ENCODE assay signal across 8 cellular contexts in the genomic region with DNA sequence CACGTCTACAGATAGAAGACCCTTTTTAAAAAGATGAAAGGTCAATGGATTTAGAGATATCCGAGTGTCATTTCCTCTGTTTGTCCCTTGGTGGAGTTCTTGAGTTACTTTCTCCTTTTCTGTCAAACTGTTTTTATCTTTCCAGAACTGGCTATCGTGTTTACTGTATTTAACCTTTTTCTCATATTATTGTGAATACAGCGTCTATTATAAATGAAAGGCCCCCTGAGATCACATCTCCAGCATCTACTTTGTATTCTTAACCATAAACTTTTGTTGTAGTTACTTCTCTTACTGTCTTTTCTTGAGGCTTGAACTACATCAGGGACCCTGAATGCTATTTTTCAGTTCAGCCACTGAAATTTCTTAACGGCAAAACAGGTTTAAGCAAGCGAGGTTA. TPM values are rescaled to one million over a fixed set of nuclear protein-coding genes. Genes with fewer than 3 reads are reported as not detected.
DNase-seq lines count a peak whose midpoint lies in the region; ATAC-seq, FAIRE-seq and TF ChIP-seq lines count a peak whose summit lies in the region.

No MANE protein-coding gene starts in this region.

- H3K79me2 ChIP-seq in Loucy (ENCODE audit: insufficient read depth, low read length), result no peaks in the 10 kb centered on the region
- H3K79me2 ChIP-seq in astrocyte (ENCODE audit: insufficient read depth, low read length), result no peaks in the 10 kb centered on the region
- H3K79me2 ChIP-seq in HepG2 (ENCODE audit: insufficient read depth, low read length), result no peaks in the 10 kb centered on the region

- in situ Hi-C loops in HepG2 (cut with HindIII; ENCODE audit: extremely low pct_ligation_motif_present, low pct_unique_long_range_greater_than_20kb), result no loop called here

- H3K36me3 ChIP-seq in Loucy (ENCODE audit: insufficient read depth, low read length) (no peaks in the 10 kb centered on the region), astrocyte (ENCODE audit: insufficient read depth, low read length) (no peaks in the 10 kb centered on the region), HepG2 (replicated peaks in 1 of 2; ENCODE audit: control insufficient read depth in 1 of 2, insufficient read depth in 2 of 2, low read length in 2 of 2) (no peaks in the 10 kb centered on the region)

- H4K20me1 ChIP-seq in Loucy (ENCODE audit: insufficient read depth, low read length, poor library complexity, severe bottlenecking), result no peaks in the 10 kb centered on the region
- no peaks in the 10 kb centered on the region for H4K20me1 ChIP-seq in astrocyte (ENCODE audit: insufficient read depth, low read length)
- no peaks in the 10 kb centered on the region for H4K20me1 ChIP-seq in HepG2 (ENCODE audit: insufficient read depth, low read length)

- CTCF ChIA-PET in HepG2 (lab: Yijun Ruan, JAX; ENCODE audit: low intra/inter-chr PET ratio, low total read pairs), result no interaction called here

- TF ChIP-seq RAD21 in HepG2 (CRISPR knock-in tag; IDR thresholded peaks at IDR 0.05), result no peak

- peak overlapping the region; percentile 51 for H3K27ac Mint-ChIP-seq in astrocyte (ENCODE audit: unreplicated experiment)

- FAIRE-seq in astrocyte (lab: Jason Lieb, UNC) (no peak), HepG2 (lab: Jason Lieb, UNC) (no peak)

- H3K27ac ChIP-seq in astrocyte (ENCODE audit: low read depth, low read length), result no peak overlapping the region
- no peak overlapping the region for H3K27ac ChIP-seq in HepG2 (ENCODE audit: extremely low read length, insufficient read depth, low read length)

- no peaks in the 10 kb centered on the region for H3K27me3 Mint-ChIP-seq in astrocyte (ENCODE audit: low read depth, unreplicated experiment)

- H3K9me3 ChIP-seq in Loucy (ENCODE audit: insufficient read depth, low read depth, low read length) (no peaks in the 10 kb centered on the region), astrocyte (ENCODE audit: insufficient read depth, low read depth, low read length) (no peaks in the 10 kb centered on the region), HepG2 (ENCODE audit: low read length) (no peaks in the 10 kb centered on the region)

- TF ChIP-seq EP300 in HepG2 (IDR thresholded peaks at IDR 0.05; ENCODE audit: low read depth in 2 of 2, low read length in 2 of 2) (no peak), HepG2 (CRISPR knock-in tag; IDR thresholded peaks at IDR 0.05; ENCODE audit: borderline replicate concordance) (no peak)

- H3K36me3 Mint-ChIP-seq in astrocyte (ENCODE audit: low read depth, unreplicated experiment), result no peaks in the 10 kb centered on the region

- H3F3A ChIP-seq in Loucy (ENCODE audit: low read depth), result no peaks in the 10 kb centered on the region

- peak; percentile 1 for DNase-seq in NCI-H345 (lab: John Stamatoyannopoulos, UW)
- DNase-seq in NCI-H345 treated with DMSO at 0.1 percent for 48 hours (lab: John Stamatoyannopoulos, UW; ENCODE audit: unreplicated experiment), result no peak
- no peak for DNase-seq in astrocyte (ENCODE audit: low read depth)
- peak; percentile 2 for DNase-seq in HepG2 (ENCODE audit: low spot score)
- no peak for DNase-seq in foreskin melanocyte
- DNase-seq in NCI-H1436 treated with DMSO at 0.1 percent for 48 hours (lab: John Stamatoyannopoulos, UW), result no peak

- H3K4me1 ChIP-seq in Loucy (ENCODE audit: insufficient read depth, low read length, poor library complexity, severe bottlenecking) (peaks cover 3% of the 10 kb centered on the region), astrocyte (ENCODE audit: insufficient read depth, low read length) (peaks cover 10% of the 10 kb centered on the region), HepG2 (ENCODE audit: insufficient read depth, low read length) (peaks cover 9% of the 10 kb centered on the region; the same call in 1 of the 2 replicates)

- under 1% methylated on average over 6 of the region's 6 CpGs for WGBS in HepG2 (ENCODE audit: low lambda C conversion rate)

- no TSS peak for BruUV-seq in HepG2 (replicated peaks; lab: Mats Ljungman, UMichigan)

- peak overlapping the region; percentile 95 for H3K4me3 Mint-ChIP-seq in astrocyte (ENCODE audit: unreplicated experiment)

- POLR2A ChIA-PET in HepG2 (lab: Yijun Ruan, JAX), result no interaction called here

- ATAC-seq in HepG2 (no peak), GM18498 (IDR thresholded peaks at IDR 0.05; ENCODE audit: unreplicated experiment) (no peak)

- H2AFZ ChIP-seq in Loucy (ENCODE audit: low read length) (peak overlapping the region; percentile 56; the same call in 1 of the 2 replicates), astrocyte (ENCODE audit: low read depth, low read length) (no peak overlapping the region), HepG2 (ENCODE audit: low read length) (no peak overlapping the region)

- no peak overlapping the region for H3K4me3 ChIP-seq in Loucy (ENCODE audit: low read length, poor library complexity, severe bottlenecking)
- peak overlapping the region; percentile 66 for H3K4me3 ChIP-seq in astrocyte (ENCODE audit: insufficient read depth, low read depth, low read length)
- H3K4me3 ChIP-seq in HepG2 (replicated peaks in 1 of 3; ENCODE audit: insufficient read depth in 1 of 3, low read depth in 2 of 3, low read length in 3 of 3), result no peak overlapping the region

- no peak overlapping the region for H3K9ac ChIP-seq in Loucy (ENCODE audit: low read depth, low read length, poor library complexity, severe bottlenecking)
- peak overlapping the region; percentile 50 for H3K9ac ChIP-seq in astrocyte (ENCODE audit: low read length)
- no peak overlapping the region for H3K9ac ChIP-seq in HepG2 (ENCODE audit: insufficient read depth, low read depth, low read length)

- no peaks in the 10 kb centered on the region for H3K9me2 ChIP-seq in Loucy (replicated peaks; ENCODE audit: low read depth, low read length)

- H3K27me3 ChIP-seq in Loucy (ENCODE audit: insufficient read depth, low read length, poor library complexity, severe bottlenecking) (no peaks in the 10 kb centered on the region), astrocyte (ENCODE audit: insufficient read depth, low read length) (no peaks in the 10 kb centered on the region), HepG2 (ENCODE audit: control insufficient read depth in 1 of 2, insufficient read depth in 2 of 2, low read length in 2 of 2) (peaks cover 4 to 34% of the 10 kb centered on the region in 2 experiments; a peak in 4 of 5 replicates)

- TF ChIP-seq POLR2A in HepG2 (IDR thresholded peaks at IDR 0.05; ENCODE audit: insufficient read depth in 1 of 2, low read depth in 2 of 2, low read length in 2 of 2), result no peak

- H3K4me1 Mint-ChIP-seq in astrocyte (ENCODE audit: low read depth, unreplicated experiment), result peaks cover 2% of the 10 kb centered on the region

- no peak overlapping the region for H3K4me2 ChIP-seq in Loucy (ENCODE audit: low read depth, low read length, poor library complexity, severe bottlenecking)
- peak overlapping the region; percentile 100 for H3K4me2 ChIP-seq in astrocyte (ENCODE audit: low read length)
- H3K4me2 ChIP-seq in HepG2 (ENCODE audit: low read depth, low read length), result no peak overlapping the region

- TF ChIP-seq CTCF in Loucy (conservative IDR thresholded peaks at IDR 0.05; ENCODE audit: low read length) (peak; percentile 32; the same call in 1 of the 2 replicates), astrocyte (IDR thresholded peaks at IDR 0.05; ENCODE audit: insufficient read depth, low read depth, low read length) (peak; percentile 55), HepG2 (CRISPR knock-in tag; IDR thresholded peaks at IDR 0.05) (peak; percentile 30)

- intact Hi-C loops in HepG2 (cut with micrococcal nuclease; ENCODE audit: unreplicated experiment), result loop anchor here (10.0 kb wide), 1 partner anchor 959 kb away; no protein-coding TSS in a partner anchor

- peaks cover 2% of the 10 kb centered on the region for H3K9me3 Mint-ChIP-seq in astrocyte (ENCODE audit: unreplicated experiment)

TF ChIP-seq in HepG2, 621 proteins besides CTCF, POLR2A, EP300 and RAD21:
- TF ChIP-seq SRY (CRISPR knock-in tag; IDR thresholded peaks at IDR 0.05) (no peak), STAG1 (CRISPR knock-in tag; IDR thresholded peaks at IDR 0.05) (0 out of 2 replicates have a peak, but pooled peaks have one; percentile 24), NPAS2 (CRISPR knock-in tag; IDR thresholded peaks at IDR 0.05; ENCODE audit: borderline replicate concordance) (no peak)
TF ChIP-seq in HepG2: peak in this region for 1.

RNA-seq across cellular contexts. Expression of a gene that starts 4.0 kb away (rescaled TPM):
- total RNA-seq in astrocyte, result 40.8 and 45.4 TPM in 2 replicates
- not detected in 2 replicates for total RNA-seq in HepG2 (2016; rRNA removed; fragmentation: Illumina TruSeq; extraction: Trizol)
- not detected in 2 replicates for total RNA-seq in HepG2 (2016; cell fraction: cytosol; rRNA removed; fragmentation: Illumina TruSeq; extraction: Trizol; ENCODE audit: low read depth)
- not detected in 2 replicates for total RNA-seq in HepG2 (2016; cell fraction: insoluble cytoplasmic fraction; rRNA removed; fragmentation: Illumina TruSeq; extraction: Trizol)
- total RNA-seq in HepG2 (2016; cell fraction: membrane; rRNA removed; fragmentation: Illumina TruSeq; extraction: Trizol), result not detected in 2 replicates
- total RNA-seq in HepG2 (2016; cell fraction: nucleus; rRNA removed; fragmentation: Illumina TruSeq; extraction: Trizol), result not detected in 2 replicates
- polyA plus RNA-seq in HepG2 (2011; rRNA removed), result not detected in 2 replicates
- polyA plus RNA-seq in HepG2 (2011; cell fraction: cytosol; rRNA removed), result not detected in 2 replicates
- 0.03 TPM in 1 of 2 replicates, not detected in the other for polyA plus RNA-seq in HepG2 (2011; cell fraction: nucleus; rRNA removed)
- not detected in 2 replicates for polyA plus RNA-seq in HepG2 (2012)
- polyA plus RNA-seq in HepG2 (2016; cell fraction: cytosol; fragmentation: Illumina TruSeq; extraction: Trizol; ENCODE audit: low read depth), result not detected in 2 replicates
- not detected in 2 replicates for polyA plus RNA-seq in HepG2 (2016; cell fraction: insoluble cytoplasmic fraction; fragmentation: Illumina TruSeq; extraction: Trizol; ENCODE audit: low read depth)
- not detected in 2 replicates for polyA plus RNA-seq in HepG2 (2016; cell fraction: membrane; fragmentation: Illumina TruSeq; extraction: Trizol; ENCODE audit: low read depth)
- not detected in 2 replicates for polyA plus RNA-seq in HepG2 (2016; cell fraction: nucleus; fragmentation: Illumina TruSeq; extraction: Trizol; ENCODE audit: insufficient read depth, low read depth)
- polyA minus RNA-seq in HepG2 (2011; rRNA and poly(A)+ RNA removed; ENCODE audit: low replicate concordance), result 38.9 TPM in 1 of 2 replicates, not detected in the other
- not detected in 2 replicates for polyA minus RNA-seq in HepG2 (2011; cell fraction: cytosol; rRNA and poly(A)+ RNA removed)
- polyA minus RNA-seq in HepG2 (2011; cell fraction: nucleus; rRNA and poly(A)+ RNA removed), result 0.12 and 0.13 TPM in 2 replicates

Comparison
In these comparisons a context has a peak if more than half of its experiments do, and no peak if none do; other contexts are left out.
1. DNase-seq: peak in NCI-H345 (single experiment) and HepG2 (single experiment); none in NCI-H345 treated with DMSO at 0.1 percent for 48 hours (single experiment), astrocyte (single experiment), foreskin melanocyte (single experiment) and NCI-H1436 treated with DMSO at 0.1 percent for 48 hours (single experiment).
2. RNA of a gene that starts 4.0 kb away (total RNA-seq): 40.8 to 45.4 TPM in astrocyte; not detected in HepG2; every median in the first group is over 10 times any median in the second.
3. Peak in every context shown above with its lines, with median percentiles within 50 percentile points of each other: CTCF ChIP-seq.